ENCODE assay signal across 8 cellular contexts in genomic region chr19:50432221-50432626, GRCh38. TPM values are rescaled to one million over a fixed set of nuclear protein-coding genes. Genes with fewer than 3 reads are reported as not detected.
A peak's percentile ranks its signal among the peaks of the same experiment; 100 is the strongest.
DNase-seq lines count a peak whose midpoint lies in the region; ATAC-seq and TF ChIP-seq lines count a peak whose summit lies in the region.

No MANE protein-coding gene starts in this region.

- no peaks in the 10 kb centered on the region for H3K4me1 ChIP-seq in ACC112 (ENCODE audit: control insufficient read depth, insufficient read depth, low read length, unreplicated experiment)
- peaks cover 5 to 22% (median 18%) of the 10 kb centered on the region in 4 donors for H3K4me1 ChIP-seq in tibial artery

- H3K27ac ChIP-seq in ACC112 (ENCODE audit: low read depth, low read length) = no peak overlapping the region
- peak overlapping the region in 1 of 2 donors; percentile 32 for H3K27ac ChIP-seq in tibial artery

- peaks cover 12% of the 10 kb centered on the region for H3K4me1 Mint-ChIP-seq in activated T-helper 1 cell treated with anti-CD3 and anti-CD28 coated beads, Interleukin-12 subunit alpha, Interleukin-12 subunit beta, Interleukin-2, Interleukin-4 antibody, amounts not matched to agents 30 ng/mL and 10 ng/mL and 1 ng/mL, durations not matched to agents 14 hours and 24 hours and 36 hours (ENCODE audit: low read depth)
- peaks cover 11 to 13% of the 10 kb centered on the region in 2 donors for H3K4me1 Mint-ChIP-seq in immature natural killer cell

- no peaks in the 10 kb centered on the region for H3K79me2 ChIP-seq in ACC112 (ENCODE audit: control insufficient read depth, insufficient read depth, low read length, unreplicated experiment)

- peak overlapping the region; percentile 82 for H3K4me3 Mint-ChIP-seq in activated T-helper 1 cell treated with anti-CD3 and anti-CD28 coated beads, Interleukin-12 subunit alpha, Interleukin-12 subunit beta, Interleukin-2, Interleukin-4 antibody, amounts not matched to agents 30 ng/mL and 10 ng/mL and 1 ng/mL, durations not matched to agents 14 hours and 24 hours and 36 hours
- H3K4me3 Mint-ChIP-seq in immature natural killer cell = peak overlapping the region; percentile 41 to 72 (median 67)

- no peak for TF ChIP-seq CTCF in tibial artery (IDR thresholded peaks at IDR 0.05)

- H3K27me3 ChIP-seq in ACC112 (ENCODE audit: insufficient read depth, low read length) (peaks cover 30% of the 10 kb centered on the region), tibial artery (peaks cover 5 to 92% of the 10 kb centered on the region in 2 donors)

- DNase-seq in activated T-helper 1 cell treated with anti-CD3 and anti-CD28 coated beads, Interleukin-12 subunit alpha, Interleukin-12 subunit beta, Interleukin-2, Interleukin-4 antibody, amounts not matched to agents 30 ng/mL and 10 ng/mL and 1 ng/mL, durations not matched to agents 14 hours and 24 hours and 36 hours (ENCODE audit: low spot score) = no peak
- DNase-seq in immature natural killer cell (peak in 1 of 3 donors; percentile 9), tibial artery (no peak), NCI-H1930 (lab: John Stamatoyannopoulos, UW) (no peak), T1000 (lab: John Stamatoyannopoulos, UW) (no peak)

- H3K27me3 Mint-ChIP-seq in activated T-helper 1 cell treated with anti-CD3 and anti-CD28 coated beads, Interleukin-12 subunit alpha, Interleukin-12 subunit beta, Interleukin-2, Interleukin-4 antibody, amounts not matched to agents 30 ng/mL and 10 ng/mL and 1 ng/mL, durations not matched to agents 14 hours and 24 hours and 36 hours (ENCODE audit: insufficient read depth) = peaks cover 13% of the 10 kb centered on the region
- peaks cover 6 to 18% (median 9%) of the 10 kb centered on the region in 3 donors for H3K27me3 Mint-ChIP-seq in immature natural killer cell (ENCODE audit: low read depth in 3 of 3)

- H3K9me3 ChIP-seq in tibial artery = no peaks in the 10 kb centered on the region

- ATAC-seq in GM21515 (IDR thresholded peaks at IDR 0.05; ENCODE audit: unreplicated experiment) (peak; percentile 2), GM21786 (IDR thresholded peaks at IDR 0.05; ENCODE audit: unreplicated experiment) (no peak)

- H3K9me3 Mint-ChIP-seq in activated T-helper 1 cell treated with anti-CD3 and anti-CD28 coated beads, Interleukin-12 subunit alpha, Interleukin-12 subunit beta, Interleukin-2, Interleukin-4 antibody, amounts not matched to agents 30 ng/mL and 10 ng/mL and 1 ng/mL, durations not matched to agents 14 hours and 24 hours and 36 hours = no peaks in the 10 kb centered on the region
- no peaks in the 10 kb centered on the region for H3K9me3 Mint-ChIP-seq in immature natural killer cell

- H2AFZ ChIP-seq in ACC112 (ENCODE audit: low read length, unreplicated experiment) = no peak overlapping the region

- H3K36me3 ChIP-seq in ACC112 (ENCODE audit: insufficient read depth, low read length) (no peaks in the 10 kb centered on the region), tibial artery (no peaks in the 10 kb centered on the region)

- peak overlapping the region; percentile 18 for H3K27ac Mint-ChIP-seq in activated T-helper 1 cell treated with anti-CD3 and anti-CD28 coated beads, Interleukin-12 subunit alpha, Interleukin-12 subunit beta, Interleukin-2, Interleukin-4 antibody, amounts not matched to agents 30 ng/mL and 10 ng/mL and 1 ng/mL, durations not matched to agents 14 hours and 24 hours and 36 hours
- H3K27ac Mint-ChIP-seq in immature natural killer cell = no peak overlapping the region

- H3K4me3 ChIP-seq in ACC112 (ENCODE audit: low read depth, low read length) (peak overlapping the region; percentile 49), tibial artery (peak overlapping the region; percentile 46 to 61)

- no peaks in the 10 kb centered on the region for H3K36me3 Mint-ChIP-seq in activated T-helper 1 cell treated with anti-CD3 and anti-CD28 coated beads, Interleukin-12 subunit alpha, Interleukin-12 subunit beta, Interleukin-2, Interleukin-4 antibody, amounts not matched to agents 30 ng/mL and 10 ng/mL and 1 ng/mL, durations not matched to agents 14 hours and 24 hours and 36 hours (ENCODE audit: low read depth)
- H3K36me3 Mint-ChIP-seq in immature natural killer cell = no peaks in the 10 kb centered on the region

- intact Hi-C loops in activated T-helper 1 cell treated with anti-CD3 and anti-CD28 coated beads, Interleukin-12 subunit alpha, Interleukin-12 subunit beta, Interleukin-2, Interleukin-4 antibody, amounts not matched to agents 30 ng/mL and 10 ng/mL and 1 ng/mL, durations not matched to agents 14 hours and 24 hours and 36 hours (cut with micrococcal nuclease) = no loop called here
- intact Hi-C loops in tibial artery (cut with DNase I; ENCODE audit: low total_unique reads) = no loop called here

RNA-seq across cellular contexts. Expression of gene MYBPC2, which starts 0.5 kb away (rescaled TPM):
- 0.22 and 0.47 TPM in 2 replicates for total RNA-seq in activated T-helper 1 cell treated with anti-CD3 and anti-CD28 coated beads, Interleukin-12 subunit alpha, Interleukin-12 subunit beta, Interleukin-2, Interleukin-4 antibody, amounts not matched to agents 30 ng/mL and 10 ng/mL and 1 ng/mL, durations not matched to agents 14 hours and 24 hours and 36 hours
- not detected for polyA plus RNA-seq in immature natural killer cell

RNA-seq across cellular contexts. Expression of gene SPIB, which starts 13.5 kb away (rescaled TPM):
- total RNA-seq in activated T-helper 1 cell treated with anti-CD3 and anti-CD28 coated beads, Interleukin-12 subunit alpha, Interleukin-12 subunit beta, Interleukin-2, Interleukin-4 antibody, amounts not matched to agents 30 ng/mL and 10 ng/mL and 1 ng/mL, durations not matched to agents 14 hours and 24 hours and 36 hours = 1.3 TPM in 2 replicates
- 1 to 10 TPM in 2 of 3 donors, under 1 TPM in 1; 0.38 to 1.6 (median 1.5) TPM for polyA plus RNA-seq in immature natural killer cell

RNA-seq across cellular contexts. Expression of gene EMC10, which starts 44.1 kb away (rescaled TPM):
- total RNA-seq in activated T-helper 1 cell treated with anti-CD3 and anti-CD28 coated beads, Interleukin-12 subunit alpha, Interleukin-12 subunit beta, Interleukin-2, Interleukin-4 antibody, amounts not matched to agents 30 ng/mL and 10 ng/mL and 1 ng/mL, durations not matched to agents 14 hours and 24 hours and 36 hours = 90.0 and 95.4 TPM in 2 replicates
- polyA plus RNA-seq in immature natural killer cell = 10 to 100 TPM in 1 of 3 donors, 1 to 10 TPM in 2; 6.9 to 13.3 (median 9.5) TPM

RNA-seq across cellular contexts. Expression of gene GARIN5A, which starts 44.4 kb away (rescaled TPM):
- total RNA-seq in activated T-helper 1 cell treated with anti-CD3 and anti-CD28 coated beads, Interleukin-12 subunit alpha, Interleukin-12 subunit beta, Interleukin-2, Interleukin-4 antibody, amounts not matched to agents 30 ng/mL and 10 ng/mL and 1 ng/mL, durations not matched to agents 14 hours and 24 hours and 36 hours = 0.39 and 0.88 TPM in 2 replicates
- 1 to 10 TPM in 1 of 3 donors, under 1 TPM in 2; 0.39 to 1.3 (median 0.68) TPM for polyA plus RNA-seq in immature natural killer cell

RNA-seq across cellular contexts. Expression of gene POLD1, which starts 48.1 kb away (rescaled TPM):
- 171 and 178 TPM in 2 replicates for total RNA-seq in activated T-helper 1 cell treated with anti-CD3 and anti-CD28 coated beads, Interleukin-12 subunit alpha, Interleukin-12 subunit beta, Interleukin-2, Interleukin-4 antibody, amounts not matched to agents 30 ng/mL and 10 ng/mL and 1 ng/mL, durations not matched to agents 14 hours and 24 hours and 36 hours
- 10 to 100 TPM; 14.5 to 24.8 (median 22.8) TPM for polyA plus RNA-seq in immature natural killer cell
